1 cellular context compared by ENCODE assay signal in the genomic region with DNA sequence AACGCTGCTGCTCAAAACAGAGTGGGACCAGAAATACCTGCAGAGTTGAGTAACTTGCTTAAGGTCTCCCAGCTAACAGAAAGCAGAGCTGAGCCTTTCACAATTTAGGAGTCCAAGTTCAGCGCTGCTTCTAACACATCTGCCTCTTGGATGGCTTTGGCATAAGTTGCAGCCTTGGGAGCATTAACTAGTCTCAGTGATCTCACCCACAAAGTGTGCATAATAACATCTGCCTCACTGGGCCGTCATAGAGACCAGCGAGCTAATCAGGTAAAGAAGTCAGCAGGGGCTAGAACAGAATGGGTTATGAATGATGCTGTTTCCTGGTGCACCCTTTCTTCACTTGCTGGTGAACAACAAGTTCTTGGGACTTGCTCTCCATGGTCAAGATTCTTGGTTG.
TF ChIP-seq lines count a peak whose summit lies in the region.

No MANE protein-coding gene starts in this region.

TF ChIP-seq in GM23338, 12 proteins besides CTCF, POLR2A, EP300 and RAD21 (continued from another document):
- TF ChIP-seq, protein P1, sequence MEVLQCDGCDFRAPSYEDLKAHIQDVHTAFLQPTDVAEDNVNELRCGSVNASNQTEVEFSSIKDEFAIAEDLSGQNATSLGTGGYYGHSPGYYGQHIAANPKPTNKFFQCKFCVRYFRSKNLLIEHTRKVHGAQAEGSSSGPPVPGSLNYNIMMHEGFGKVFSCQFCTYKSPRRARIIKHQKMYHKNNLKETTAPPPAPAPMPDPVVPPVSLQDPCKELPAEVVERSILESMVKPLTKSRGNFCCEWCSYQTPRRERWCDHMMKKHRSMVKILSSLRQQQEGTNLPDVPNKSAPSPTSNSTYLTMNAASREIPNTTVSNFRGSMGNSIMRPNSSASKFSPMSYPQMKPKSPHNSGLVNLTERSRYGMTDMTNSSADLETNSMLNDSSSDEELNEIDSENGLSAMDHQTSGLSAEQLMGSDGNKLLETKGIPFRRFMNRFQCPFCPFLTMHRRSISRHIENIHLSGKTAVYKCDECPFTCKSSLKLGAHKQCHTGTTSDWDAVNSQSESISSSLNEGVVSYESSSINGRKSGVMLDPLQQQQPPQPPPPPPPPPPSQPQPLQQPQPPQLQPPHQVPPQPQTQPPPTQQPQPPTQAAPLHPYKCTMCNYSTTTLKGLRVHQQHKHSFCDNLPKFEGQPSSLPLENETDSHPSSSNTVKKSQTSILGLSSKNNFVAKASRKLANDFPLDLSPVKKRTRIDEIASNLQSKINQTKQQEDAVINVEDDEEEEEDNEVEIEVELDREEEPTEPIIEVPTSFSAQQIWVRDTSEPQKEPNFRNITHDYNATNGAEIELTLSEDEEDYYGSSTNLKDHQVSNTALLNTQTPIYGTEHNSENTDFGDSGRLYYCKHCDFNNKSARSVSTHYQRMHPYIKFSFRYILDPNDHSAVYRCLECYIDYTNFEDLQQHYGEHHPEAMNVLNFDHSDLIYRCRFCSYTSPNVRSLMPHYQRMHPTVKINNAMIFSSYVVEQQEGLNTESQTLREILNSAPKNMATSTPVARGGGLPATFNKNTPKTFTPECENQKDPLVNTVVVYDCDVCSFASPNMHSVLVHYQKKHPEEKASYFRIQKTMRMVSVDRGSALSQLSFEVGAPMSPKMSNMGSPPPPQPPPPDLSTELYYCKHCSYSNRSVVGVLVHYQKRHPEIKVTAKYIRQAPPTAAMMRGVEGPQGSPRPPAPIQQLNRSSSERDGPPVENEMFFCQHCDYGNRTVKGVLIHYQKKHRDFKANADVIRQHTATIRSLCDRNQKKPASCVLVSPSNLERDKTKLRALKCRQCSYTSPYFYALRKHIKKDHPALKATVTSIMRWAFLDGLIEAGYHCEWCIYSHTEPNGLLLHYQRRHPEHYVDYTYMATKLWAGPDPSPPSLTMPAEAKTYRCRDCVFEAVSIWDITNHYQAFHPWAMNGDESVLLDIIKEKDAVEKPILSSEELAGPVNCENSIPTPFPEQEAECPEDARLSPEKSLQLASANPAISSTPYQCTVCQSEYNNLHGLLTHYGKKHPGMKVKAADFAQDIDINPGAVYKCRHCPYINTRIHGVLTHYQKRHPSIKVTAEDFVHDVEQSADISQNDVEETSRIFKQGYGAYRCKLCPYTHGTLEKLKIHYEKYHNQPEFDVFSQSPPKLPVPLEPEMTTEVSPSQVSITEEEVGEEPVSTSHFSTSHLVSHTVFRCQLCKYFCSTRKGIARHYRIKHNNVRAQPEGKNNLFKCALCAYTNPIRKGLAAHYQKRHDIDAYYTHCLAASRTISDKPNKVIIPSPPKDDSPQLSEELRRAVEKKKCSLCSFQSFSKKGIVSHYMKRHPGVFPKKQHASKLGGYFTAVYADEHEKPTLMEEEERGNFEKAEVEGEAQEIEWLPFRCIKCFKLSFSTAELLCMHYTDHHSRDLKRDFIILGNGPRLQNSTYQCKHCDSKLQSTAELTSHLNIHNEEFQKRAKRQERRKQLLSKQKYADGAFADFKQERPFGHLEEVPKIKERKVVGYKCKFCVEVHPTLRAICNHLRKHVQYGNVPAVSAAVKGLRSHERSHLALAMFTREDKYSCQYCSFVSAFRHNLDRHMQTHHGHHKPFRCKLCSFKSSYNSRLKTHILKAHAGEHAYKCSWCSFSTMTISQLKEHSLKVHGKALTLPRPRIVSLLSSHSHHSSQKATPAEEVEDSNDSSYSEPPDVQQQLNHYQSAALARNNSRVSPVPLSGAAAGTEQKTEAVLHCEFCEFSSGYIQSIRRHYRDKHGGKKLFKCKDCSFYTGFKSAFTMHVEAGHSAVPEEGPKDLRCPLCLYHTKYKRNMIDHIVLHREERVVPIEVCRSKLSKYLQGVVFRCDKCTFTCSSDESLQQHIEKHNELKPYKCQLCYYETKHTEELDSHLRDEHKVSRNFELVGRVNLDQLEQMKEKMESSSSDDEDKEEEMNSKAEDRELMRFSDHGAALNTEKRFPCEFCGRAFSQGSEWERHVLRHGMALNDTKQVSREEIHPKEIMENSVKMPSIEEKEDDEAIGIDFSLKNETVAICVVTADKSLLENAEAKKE (CRISPR knock-in tag; IDR thresholded peaks at IDR 0.05): no peak
- TF ChIP-seq POLR2AphosphoS5 (IDR thresholded peaks at IDR 0.05; ENCODE audit: low read depth) (no peak), EZH2 (IDR thresholded peaks at IDR 0.05; ENCODE audit: low read depth, unreplicated experiment) (no peak)
- TF ChIP-seq, protein P2, sequence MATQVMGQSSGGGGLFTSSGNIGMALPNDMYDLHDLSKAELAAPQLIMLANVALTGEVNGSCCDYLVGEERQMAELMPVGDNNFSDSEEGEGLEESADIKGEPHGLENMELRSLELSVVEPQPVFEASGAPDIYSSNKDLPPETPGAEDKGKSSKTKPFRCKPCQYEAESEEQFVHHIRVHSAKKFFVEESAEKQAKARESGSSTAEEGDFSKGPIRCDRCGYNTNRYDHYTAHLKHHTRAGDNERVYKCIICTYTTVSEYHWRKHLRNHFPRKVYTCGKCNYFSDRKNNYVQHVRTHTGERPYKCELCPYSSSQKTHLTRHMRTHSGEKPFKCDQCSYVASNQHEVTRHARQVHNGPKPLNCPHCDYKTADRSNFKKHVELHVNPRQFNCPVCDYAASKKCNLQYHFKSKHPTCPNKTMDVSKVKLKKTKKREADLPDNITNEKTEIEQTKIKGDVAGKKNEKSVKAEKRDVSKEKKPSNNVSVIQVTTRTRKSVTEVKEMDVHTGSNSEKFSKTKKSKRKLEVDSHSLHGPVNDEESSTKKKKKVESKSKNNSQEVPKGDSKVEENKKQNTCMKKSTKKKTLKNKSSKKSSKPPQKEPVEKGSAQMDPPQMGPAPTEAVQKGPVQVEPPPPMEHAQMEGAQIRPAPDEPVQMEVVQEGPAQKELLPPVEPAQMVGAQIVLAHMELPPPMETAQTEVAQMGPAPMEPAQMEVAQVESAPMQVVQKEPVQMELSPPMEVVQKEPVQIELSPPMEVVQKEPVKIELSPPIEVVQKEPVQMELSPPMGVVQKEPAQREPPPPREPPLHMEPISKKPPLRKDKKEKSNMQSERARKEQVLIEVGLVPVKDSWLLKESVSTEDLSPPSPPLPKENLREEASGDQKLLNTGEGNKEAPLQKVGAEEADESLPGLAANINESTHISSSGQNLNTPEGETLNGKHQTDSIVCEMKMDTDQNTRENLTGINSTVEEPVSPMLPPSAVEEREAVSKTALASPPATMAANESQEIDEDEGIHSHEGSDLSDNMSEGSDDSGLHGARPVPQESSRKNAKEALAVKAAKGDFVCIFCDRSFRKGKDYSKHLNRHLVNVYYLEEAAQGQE (IDR thresholded peaks at IDR 0.05; ENCODE audit: unreplicated experiment): no peak
